ENCODE assay signal across 9 cellular contexts in the genomic region with DNA sequence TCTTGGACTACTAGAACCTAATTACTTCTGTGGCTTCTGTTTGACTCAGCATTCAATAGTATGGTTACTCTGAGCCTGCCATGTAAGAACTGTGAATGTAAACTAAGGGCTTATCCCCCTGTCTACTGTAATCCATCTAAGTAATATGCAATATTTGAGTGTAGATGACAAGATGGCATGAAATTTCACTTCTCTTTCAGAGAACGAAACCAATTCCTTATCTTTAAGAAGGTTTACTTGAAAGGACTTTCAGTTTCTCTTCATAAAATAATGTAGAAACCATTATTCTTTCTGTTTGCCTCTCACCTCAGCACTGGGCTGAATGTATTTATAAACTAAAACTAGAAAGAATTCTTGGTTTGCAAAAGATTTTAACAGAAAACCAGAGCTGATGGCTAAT.
A peak's percentile ranks its signal among the peaks of the same experiment; 100 is the strongest.
DNase-seq lines count a peak whose midpoint lies in the region; ATAC-seq and TF ChIP-seq lines count a peak whose summit lies in the region.
"Had no signal": no experiment of that assay in that cellular context is flagged by ENCODE, and none has a peak within 500 bp of the region (broad histone marks: within the 10 kb centered on the region; RNA-seq: fewer than 3 reads in every experiment).

No MANE protein-coding gene starts in this region.

- H3K36me3 ChIP-seq in thoracic aorta = no peaks in the 10 kb centered on the region
- H3K36me3 ChIP-seq in tibial nerve = no peaks in the 10 kb centered on the region

- no peaks in the 10 kb centered on the region for H3K9me3 Mint-ChIP-seq in activated T-cell treated with anti-CD3 and anti-CD28 coated beads, Interleukin-2, amount 50 U/mL, for 72 hours

- peak overlapping the region; percentile 36 for H3K4me3 ChIP-seq in WI38 (ENCODE audit: low read depth, low read length)
- peak overlapping the region; percentile 24 for H3K4me3 ChIP-seq in thoracic aorta
- no peak overlapping the region for H3K4me3 ChIP-seq in tibial nerve

- H3K9me3 ChIP-seq in thoracic aorta (no peaks in the 10 kb centered on the region), tibial nerve (no peaks in the 10 kb centered on the region)

- 70 to 72% methylated on average over 1 of the region's 1 CpG for WGBS in tibial nerve, 2 donors

- H3K4me1 ChIP-seq in thoracic aorta (ENCODE audit: control insufficient read depth in 1 of 2, low read depth in 2 of 2) = peaks cover 16 to 33% of the 10 kb centered on the region in 2 donors
- peaks cover 0 to 7% (median 0%) of the 10 kb centered on the region in 4 donors for H3K4me1 ChIP-seq in tibial nerve

- H3K4me1 Mint-ChIP-seq in activated T-cell treated with anti-CD3 and anti-CD28 coated beads, Interleukin-2, amount 50 U/mL, for 72 hours (ENCODE audit: low read depth) = peaks cover 25% of the 10 kb centered on the region

- peak overlapping the region; percentile 26 for H3K27ac Mint-ChIP-seq in activated T-cell treated with anti-CD3 and anti-CD28 coated beads, Interleukin-2, amount 50 U/mL, for 72 hours

- H3K27ac ChIP-seq in thoracic aorta = no peak overlapping the region
- no peak overlapping the region for H3K27ac ChIP-seq in tibial nerve
- H3K27ac ChIP-seq: C4-2B had no signal

- TF ChIP-seq EP300 in tibial nerve (IDR thresholded peaks at IDR 0.05) = no peak

- TF ChIP-seq CTCF in WI38 (IDR thresholded peaks at IDR 0.05; ENCODE audit: low read depth, low read length) (no peak), thoracic aorta (IDR thresholded peaks at IDR 0.05) (no peak), tibial nerve (IDR thresholded peaks at IDR 0.05) (no peak)

- peak; percentile 89 to 92 for ATAC-seq in activated T-cell treated with anti-CD3 and anti-CD28 coated beads, Interleukin-2, amount 50 U/mL, for 72 hours (replicated peaks in 1 of 2)
- ATAC-seq in HG03066 (IDR thresholded peaks at IDR 0.05; ENCODE audit: low read depth, unreplicated experiment) (peak; percentile 86), thoracic aorta (ENCODE audit: insufficient number of reproducible peaks, low FRiP score, low read depth) (no peak)

- H3K27me3 ChIP-seq in thoracic aorta (replicated peaks; ENCODE audit: insufficient read depth) = no peaks in the 10 kb centered on the region
- no peaks in the 10 kb centered on the region for H3K27me3 ChIP-seq in tibial nerve

- H3K4me3 Mint-ChIP-seq in activated T-cell treated with anti-CD3 and anti-CD28 coated beads, Interleukin-2, amount 50 U/mL, for 72 hours = peak overlapping the region; percentile 53 to 68

- no peak for TF ChIP-seq POLR2A in tibial nerve (IDR thresholded peaks at IDR 0.05)

- DNase-seq in activated T-cell treated with anti-CD3 and anti-CD28 coated beads, Interleukin-2, amount 50 U/mL, for 72 hours = no peak
- DNase-seq in activated T-cell treated with anti-CD3 and anti-CD28 coated beads for 4 hours (no peak), thoracic aorta (ENCODE audit: low spot score) (no peak), tibial nerve (ENCODE audit: low spot score in 2 of 2) (no peak), NCI-H2107 treated with DMSO at 0.1 percent for 48 hours (lab: John Stamatoyannopoulos, UW; ENCODE audit: unreplicated experiment) (no peak), pons (ENCODE audit: low spot score) (no peak)

- peaks cover 34% of the 10 kb centered on the region for H3K27me3 Mint-ChIP-seq in activated T-cell treated with anti-CD3 and anti-CD28 coated beads, Interleukin-2, amount 50 U/mL, for 72 hours (ENCODE audit: low read depth)

- H3K36me3 Mint-ChIP-seq in activated T-cell treated with anti-CD3 and anti-CD28 coated beads, Interleukin-2, amount 50 U/mL, for 72 hours (ENCODE audit: insufficient read depth in 2 of 2) = no peaks in the 10 kb centered on the region

Comparison
In these comparisons a context has a peak if more than half of its experiments do, and no peak if none do; other contexts are left out.
1. H3K4me3 ChIP-seq: peak in WI38 (single experiment) and thoracic aorta (single experiment); none in tibial nerve (0 of 4).